ENCODE assay signal across 25 cellular contexts in genomic region chr12:87603727-87604126, GRCh38.
"Had no signal": no experiment of that assay in that cellular context is flagged by ENCODE, and none has a peak within 500 bp of the region (broad histone marks: within the 10 kb centered on the region; RNA-seq: fewer than 3 reads in every experiment).

No MANE protein-coding gene starts in this region.

- ATAC-seq: activated CD4-positive, CD25-positive, alpha-beta regulatory T cell treated with anti-CD3 and anti-CD28 coated beads, Interleukin-2, amount 50 U/mL, for 24 hours; activated CD8-positive, alpha-beta memory T cell treated with anti-CD3 and anti-CD28 coated beads, Interleukin-2, amount 10 ng/mL, durations not matched to agents 7 days and 5 days; activated CD8-positive, alpha-beta T cell treated with anti-CD3 and anti-CD28 coated beads for 36 hours; left cardiac atrium; sciatic nerve; stimulated activated memory B cell treated with anti-CD40 and anti-IgM and Interleukin-4, amounts not matched to agents 10 μg/mL and 1 μg/mL and 100 μg/mL, for 72 hours had no signal

- FAIRE-seq: urothelium cell line had no signal

- H3K36me3 ChIP-seq: cardiac muscle cell, stomach, suprapubic skin, transverse colon had no signal

- H3K27me3 Mint-ChIP-seq: activated CD4-positive, alpha-beta T cell treated with anti-CD3 and anti-CD28 coated beads, Interleukin-2, amount 10 ng/mL, durations not matched to agents 7 days and 5 days; activated CD8-positive, alpha-beta memory T cell treated with anti-CD3 and anti-CD28 coated beads, Interleukin-2, amount 10 ng/mL, durations not matched to agents 7 days and 5 days; activated CD8-positive, alpha-beta T cell treated with anti-CD3 and anti-CD28 coated beads for 36 hours; activated naive CD4-positive, alpha-beta T cell treated with anti-CD3 and anti-CD28 coated beads, Interleukin-2, amount 50 U/mL, for 24 hours; memory B cell; naive B cell; stimulated activated memory B cell treated with anti-CD40 and anti-IgM and Interleukin-4, amounts not matched to agents 10 μg/mL and 1 μg/mL and 100 μg/mL, for 72 hours had no signal

- H3K9me3 Mint-ChIP-seq: activated CD4-positive, alpha-beta T cell treated with anti-CD3 and anti-CD28 coated beads, Interleukin-2, amount 10 ng/mL, durations not matched to agents 7 days and 5 days; activated CD8-positive, alpha-beta T cell treated with anti-CD3 and anti-CD28 coated beads for 36 hours; stimulated activated memory B cell treated with anti-CD40 and anti-IgM and Interleukin-4, amounts not matched to agents 10 μg/mL and 1 μg/mL and 100 μg/mL, for 72 hours had no signal

- H3K36me3 Mint-ChIP-seq: activated CD8-positive, alpha-beta memory T cell treated with anti-CD3 and anti-CD28 coated beads, Interleukin-2, amount 10 ng/mL, durations not matched to agents 7 days and 5 days; activated naive CD4-positive, alpha-beta T cell treated with anti-CD3 and anti-CD28 coated beads, Interleukin-2, amount 50 U/mL, for 24 hours; memory B cell; naive B cell; stimulated activated memory B cell treated with anti-CD40 and anti-IgM and Interleukin-4, amounts not matched to agents 10 μg/mL and 1 μg/mL and 100 μg/mL, for 72 hours had no signal

- H3K9me3 ChIP-seq: stomach, suprapubic skin, transverse colon had no signal

- H3K4me1 Mint-ChIP-seq: activated CD4-positive, alpha-beta T cell treated with anti-CD3 and anti-CD28 coated beads, Interleukin-2, amount 10 ng/mL, durations not matched to agents 7 days and 5 days; activated CD8-positive, alpha-beta memory T cell treated with anti-CD3 and anti-CD28 coated beads, Interleukin-2, amount 10 ng/mL, durations not matched to agents 7 days and 5 days; activated naive CD4-positive, alpha-beta T cell treated with anti-CD3 and anti-CD28 coated beads, Interleukin-2, amount 50 U/mL, for 24 hours; memory B cell; naive B cell; neural crest cell; stimulated activated memory B cell treated with anti-CD40 and anti-IgM and Interleukin-4, amounts not matched to agents 10 μg/mL and 1 μg/mL and 100 μg/mL, for 72 hours had no signal

- H3K4me1 ChIP-seq: stomach, suprapubic skin, transverse colon had no signal

- H3K4me3 ChIP-seq: cardiac muscle cell, smooth muscle cell, stomach, suprapubic skin, transverse colon had no signal

- DNase-seq: activated CD4-positive, alpha-beta T cell treated with anti-CD3 and anti-CD28 coated beads, Interleukin-2, amount 10 ng/mL, durations not matched to agents 7 days and 5 days; activated CD8-positive, alpha-beta memory T cell treated with anti-CD3 and anti-CD28 coated beads, Interleukin-2, amount 10 ng/mL, durations not matched to agents 7 days and 5 days; activated CD8-positive, alpha-beta T cell treated with anti-CD3 and anti-CD28 coated beads for 36 hours; activated gamma-delta T cell treated with Interleukin-2 at 50 U/mL for 16 hours; dermis blood vessel endothelial cell; effector CD8-positive, alpha-beta T cell; foreskin melanocyte; glutamatergic neuron; hippocampal formation; left cardiac atrium; naive B cell; stimulated activated CD4-positive, alpha-beta T cell treated with anti-CD3 and anti-CD28 coated beads, Interleukin-15, amount 100 ng/mL, for 24 hours; stomach; T-helper 2 cell; transverse colon had no signal

- H3K27ac Mint-ChIP-seq: activated CD4-positive, alpha-beta T cell treated with anti-CD3 and anti-CD28 coated beads, Interleukin-2, amount 10 ng/mL, durations not matched to agents 7 days and 5 days; activated CD8-positive, alpha-beta memory T cell treated with anti-CD3 and anti-CD28 coated beads, Interleukin-2, amount 10 ng/mL, durations not matched to agents 7 days and 5 days; activated CD8-positive, alpha-beta T cell treated with anti-CD3 and anti-CD28 coated beads for 36 hours; activated naive CD4-positive, alpha-beta T cell treated with anti-CD3 and anti-CD28 coated beads, Interleukin-2, amount 50 U/mL, for 24 hours; memory B cell; naive B cell; stimulated activated memory B cell treated with anti-CD40 and anti-IgM and Interleukin-4, amounts not matched to agents 10 μg/mL and 1 μg/mL and 100 μg/mL, for 72 hours had no signal

- H3K4me3 Mint-ChIP-seq: activated CD4-positive, alpha-beta T cell treated with anti-CD3 and anti-CD28 coated beads, Interleukin-2, amount 10 ng/mL, durations not matched to agents 7 days and 5 days; activated CD8-positive, alpha-beta memory T cell treated with anti-CD3 and anti-CD28 coated beads, Interleukin-2, amount 10 ng/mL, durations not matched to agents 7 days and 5 days; activated CD8-positive, alpha-beta T cell treated with anti-CD3 and anti-CD28 coated beads for 36 hours; activated naive CD4-positive, alpha-beta T cell treated with anti-CD3 and anti-CD28 coated beads, Interleukin-2, amount 50 U/mL, for 24 hours; memory B cell; naive B cell; neural crest cell; stimulated activated memory B cell treated with anti-CD40 and anti-IgM and Interleukin-4, amounts not matched to agents 10 μg/mL and 1 μg/mL and 100 μg/mL, for 72 hours had no signal

- H3K4me2 ChIP-seq: smooth muscle cell had no signal

- H3K27me3 ChIP-seq: cardiac muscle cell, stomach, suprapubic skin, transverse colon had no signal

- H3K27ac ChIP-seq: cardiac muscle cell, stomach, suprapubic skin, transverse colon had no signal
